1 cellular context compared by ENCODE assay signal in the genomic region with DNA sequence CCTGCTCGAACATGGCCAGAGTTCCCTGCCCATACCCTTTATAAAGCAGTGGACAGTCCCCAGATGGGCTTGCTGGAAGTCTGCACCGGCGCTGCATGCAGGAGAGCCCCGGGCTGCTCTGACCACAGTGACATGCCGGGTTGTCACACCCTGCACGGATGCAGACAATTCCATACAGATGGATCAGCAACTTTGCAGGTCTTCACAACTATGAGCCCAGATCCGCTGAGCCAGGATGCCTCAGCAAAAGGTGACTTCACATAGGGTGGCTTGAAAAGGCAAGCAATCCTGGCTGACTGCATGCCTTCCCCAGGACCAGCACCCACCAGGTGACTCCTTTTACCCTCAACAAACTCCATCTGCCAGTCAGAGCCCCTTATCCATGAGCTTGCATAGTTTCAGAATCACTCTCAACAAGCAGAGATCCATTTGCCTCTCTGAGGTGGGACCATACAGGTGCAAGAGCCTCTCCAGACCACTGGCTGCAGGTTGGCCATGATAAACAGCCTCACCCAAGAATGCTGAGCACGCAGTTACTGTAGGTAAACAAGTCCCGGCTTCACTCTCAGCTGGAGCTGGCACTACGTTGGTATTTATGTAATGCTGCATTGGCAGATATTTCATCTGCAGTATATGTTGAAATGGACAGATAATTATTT.
A peak's percentile ranks its signal among the peaks of the same experiment; 100 is the strongest.
TF ChIP-seq lines count a peak whose summit lies in the region.

No MANE protein-coding gene starts in this region.

TF ChIP-seq in A549, 52 proteins besides CTCF, POLR2A, EP300 and RAD21:
- TF ChIP-seq MAFK (IDR thresholded peaks at IDR 0.05; ENCODE audit: partially characterized antibody) (peak; percentile 69), HEYL (CRISPR knock-in tag; IDR thresholded peaks at IDR 0.05) (no peak), REST (IDR thresholded peaks at IDR 0.05) (no peak), MYC (IDR thresholded peaks at IDR 0.05; ENCODE audit: borderline replicate concordance, low read length) (no peak), RCOR1 (IDR thresholded peaks at IDR 0.05; ENCODE audit: low read depth, low read length) (no peak), CBX8 (IDR thresholded peaks at IDR 0.05) (no peak), HOXB5 (CRISPR knock-in tag; IDR thresholded peaks at IDR 0.05) (no peak)
- TF ChIP-seq, protein P1, sequence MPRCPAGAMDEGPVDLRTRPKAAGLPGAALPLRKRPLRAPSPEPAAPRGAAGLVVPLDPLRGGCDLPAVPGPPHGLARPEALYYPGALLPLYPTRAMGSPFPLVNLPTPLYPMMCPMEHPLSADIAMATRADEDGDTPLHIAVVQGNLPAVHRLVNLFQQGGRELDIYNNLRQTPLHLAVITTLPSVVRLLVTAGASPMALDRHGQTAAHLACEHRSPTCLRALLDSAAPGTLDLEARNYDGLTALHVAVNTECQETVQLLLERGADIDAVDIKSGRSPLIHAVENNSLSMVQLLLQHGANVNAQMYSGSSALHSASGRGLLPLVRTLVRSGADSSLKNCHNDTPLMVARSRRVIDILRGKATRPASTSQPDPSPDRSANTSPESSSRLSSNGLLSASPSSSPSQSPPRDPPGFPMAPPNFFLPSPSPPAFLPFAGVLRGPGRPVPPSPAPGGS (IDR thresholded peaks at IDR 0.05) = no peak
